Comparison of ENCODE assay signal across 27 cellular contexts in genomic region chr2:83305758-83306378, GRCh38.
"Had no signal": no experiment of that assay in that cellular context is flagged by ENCODE, and none has a peak within 500 bp of the region (broad histone marks: within the 10 kb centered on the region; RNA-seq: fewer than 3 reads in every experiment).

No MANE protein-coding gene starts in this region.

- H3K36me3 Mint-ChIP-seq: naive thymus-derived CD8-positive, alpha-beta T cell had no signal

- H3K4me2 ChIP-seq: hepatocyte, smooth muscle cell had no signal

- H3K27ac ChIP-seq: colonic mucosa, esophagus muscularis mucosa, foreskin keratinocyte, gastroesophageal sphincter, heart left ventricle, hepatocyte, left lung, pancreas, right atrium auricular region, suprapubic skin, transverse colon, vagina had no signal

- H3K36me3 ChIP-seq: colonic mucosa, esophagus muscularis mucosa, gastroesophageal sphincter, heart left ventricle, left lung, pancreas, right atrium auricular region, suprapubic skin, transverse colon, vagina had no signal

- H3K79me2 ChIP-seq: hepatocyte had no signal

- H3K9me3 Mint-ChIP-seq: dendritic cell treated with granulocyte-macrophage colony-stimulating factor and Interleukin-4, amounts not matched to agents 40 ng/mL and 50 ng/mL, for 4 days; nephron progenitor cell had no signal

- H3K27me3 ChIP-seq: colonic mucosa, esophagus muscularis mucosa, foreskin keratinocyte, gastroesophageal sphincter, heart left ventricle, hepatocyte, left lung, pancreas, right atrium auricular region, suprapubic skin, transverse colon, vagina had no signal

- H3K27me3 Mint-ChIP-seq: dendritic cell treated with granulocyte-macrophage colony-stimulating factor and Interleukin-4, amounts not matched to agents 40 ng/mL and 50 ng/mL, for 4 days; naive thymus-derived CD8-positive, alpha-beta T cell; stimulated activated naive CD8-positive, alpha-beta T cell treated with anti-CD3 and anti-CD28 coated beads, Interleukin-15, amount 100 ng/mL, for 72 hours had no signal

- H3K27ac Mint-ChIP-seq: dendritic cell treated with granulocyte-macrophage colony-stimulating factor and Interleukin-4, amounts not matched to agents 40 ng/mL and 50 ng/mL, for 4 days; naive thymus-derived CD8-positive, alpha-beta T cell; nephron progenitor cell; stimulated activated naive CD8-positive, alpha-beta T cell treated with anti-CD3 and anti-CD28 coated beads, Interleukin-15, amount 100 ng/mL, for 72 hours had no signal

- DNase-seq: colonic mucosa; effector CD8-positive, alpha-beta T cell; foreskin keratinocyte; heart left ventricle; left cardiac atrium; left lung; mammary epithelial cell; naive thymus-derived CD8-positive, alpha-beta T cell; nephron progenitor cell; occipital lobe; pancreas; stimulated activated CD4-positive, alpha-beta T cell treated with anti-CD3 and anti-CD28 coated beads, Interleukin-12 subunit alpha, Interleukin-12 subunit beta, amount 100 ng/mL, for 4 hours; stimulated activated CD4-positive, alpha-beta T cell treated with anti-CD3 and anti-CD28 coated beads, Interleukin-1b, Interleukin-23, amount 100 ng/mL, for 48 hours; stimulated activated CD4-positive, alpha-beta T cell treated with anti-CD3 and anti-CD28 coated beads, Interleukin-4, amount 100 ng/mL, for 1 hour; stimulated activated CD8-positive, alpha-beta memory T cell treated with anti-CD3 and anti-CD28 coated beads, Interleukin-4, amount 100 ng/mL, for 48 hours; stimulated activated naive CD4-positive, alpha-beta T cell; stimulated activated naive CD8-positive, alpha-beta T cell treated with anti-CD3 and anti-CD28 coated beads, Interleukin-15, amount 100 ng/mL, for 72 hours; transverse colon had no signal

- ATAC-seq: foreskin keratinocyte; gastroesophageal sphincter; heart left ventricle; left cardiac atrium; left lung; naive thymus-derived CD8-positive, alpha-beta T cell; pancreas; sciatic nerve; stimulated activated naive CD8-positive, alpha-beta T cell treated with anti-CD3 and anti-CD28 coated beads, Interleukin-15, amount 100 ng/mL, for 72 hours had no signal

- H3K4me3 ChIP-seq: colonic mucosa, esophagus muscularis mucosa, gastroesophageal sphincter, heart left ventricle, hepatocyte, left lung, pancreas, right atrium auricular region, smooth muscle cell, suprapubic skin, transverse colon, vagina had no signal

- H3K4me3 Mint-ChIP-seq: dendritic cell treated with granulocyte-macrophage colony-stimulating factor and Interleukin-4, amounts not matched to agents 40 ng/mL and 50 ng/mL, for 4 days; naive thymus-derived CD8-positive, alpha-beta T cell; nephron progenitor cell; stimulated activated naive CD8-positive, alpha-beta T cell treated with anti-CD3 and anti-CD28 coated beads, Interleukin-15, amount 100 ng/mL, for 72 hours had no signal

- H3K4me1 Mint-ChIP-seq: naive thymus-derived CD8-positive, alpha-beta T cell; nephron progenitor cell; stimulated activated naive CD8-positive, alpha-beta T cell treated with anti-CD3 and anti-CD28 coated beads, Interleukin-15, amount 100 ng/mL, for 72 hours had no signal

- H3K4me1 ChIP-seq: colonic mucosa, esophagus muscularis mucosa, foreskin keratinocyte, gastroesophageal sphincter, heart left ventricle, left lung, pancreas, right atrium auricular region, suprapubic skin, transverse colon, vagina had no signal

- H2AFZ ChIP-seq: hepatocyte had no signal

- H3K9me3 ChIP-seq: colonic mucosa, esophagus muscularis mucosa, gastroesophageal sphincter, heart left ventricle, left lung, pancreas, right atrium auricular region, suprapubic skin, transverse colon, vagina had no signal
